ENCODE assay signal across 22 cellular contexts in the genomic region with DNA sequence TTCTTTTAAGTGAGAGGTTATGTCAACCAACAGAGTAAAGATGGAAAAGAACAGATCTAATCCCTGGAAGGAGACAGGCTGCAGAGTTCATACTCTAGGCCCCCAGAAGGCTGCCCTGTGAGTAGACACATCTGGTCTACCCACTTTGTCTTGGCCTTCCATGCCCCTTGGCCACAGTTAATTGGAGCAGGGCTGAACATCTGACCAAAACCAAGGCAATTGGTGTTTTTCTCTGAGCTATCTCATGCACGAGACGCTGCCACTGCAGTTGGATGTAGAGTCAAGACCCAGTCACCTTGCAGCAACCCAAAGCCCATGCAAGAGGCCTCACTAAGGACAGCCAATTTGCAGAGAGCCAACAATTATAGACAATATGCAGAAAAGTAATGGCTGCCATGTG. TPM values are rescaled to one million over a fixed set of nuclear protein-coding genes. Genes with fewer than 3 reads are reported as not detected.
DNase-seq lines count a peak whose midpoint lies in the region; ATAC-seq and TF ChIP-seq lines count a peak whose summit lies in the region.
"Had no signal": no experiment of that assay in that cellular context is flagged by ENCODE, and none has a peak within 500 bp of the region (broad histone marks: within the 10 kb centered on the region; RNA-seq: fewer than 3 reads in every experiment).

No MANE protein-coding gene starts in this region.

- H3K79me1 ChIP-seq in mesenchymal stem cell (replicated peaks; ENCODE audit: low read length, poor library complexity, severe bottlenecking): no peaks in the 10 kb centered on the region

- peak overlapping the region; percentile 13 to 72 for H3K18ac ChIP-seq in mesenchymal stem cell (ENCODE audit: low read depth in 1 of 2, low read length in 2 of 2)

- H3K9me2 ChIP-seq in GM23248 (ENCODE audit: insufficient read depth): no peaks in the 10 kb centered on the region

- peak overlapping the region; percentile 96 for H3K27ac ChIP-seq in GM23248
- H3K27ac ChIP-seq in ascending aorta: peak overlapping the region; percentile 15 to 38
- H3K27ac ChIP-seq in mesenchymal stem cell (ENCODE audit: low read length, poor library complexity, severe bottlenecking): peak overlapping the region; percentile 28
- peak overlapping the region; percentile 3 for H3K27ac ChIP-seq in suprapubic skin
- H3K27ac ChIP-seq in CD4-positive, alpha-beta T cell (ENCODE audit: low read depth, low read length): no peak overlapping the region
- H3K27ac ChIP-seq: BLaER1 treated with 17β-estradiol and CSF1 and Interleukin-3, amounts not matched to agents 10 nM and 100 nM had no signal

- ATAC-seq in CD4-positive, alpha-beta T cell (ENCODE audit: poor library complexity): no peak
- ATAC-seq in HG03045 (IDR thresholded peaks at IDR 0.05; ENCODE audit: unreplicated experiment): no peak
- ATAC-seq: activated CD8-positive, alpha-beta memory T cell treated with anti-CD3 and anti-CD28 coated beads, Interleukin-2, amount 10 ng/mL, durations not matched to agents 7 days and 5 days; HepG2; stimulated activated naive CD8-positive, alpha-beta T cell treated with anti-CD3 and anti-CD28 coated beads, Interleukin-15, Interleukin-2, amounts not matched to agents 100 U/mL and 50 U/mL, for 24 hours had no signal

- peak overlapping the region in 1 of 2 experiments; percentile 6 for H3K14ac ChIP-seq in mesenchymal stem cell (ENCODE audit: low read length in 2 of 2)

- no peaks in the 10 kb centered on the region for H3K27me3 Mint-ChIP-seq in CD4-positive, alpha-beta T cell
- H3K27me3 Mint-ChIP-seq: activated CD4-positive, alpha-beta T cell treated with anti-CD3 and anti-CD28 coated beads, Interleukin-2, amount 10 ng/mL, durations not matched to agents 7 days and 5 days; activated CD8-positive, alpha-beta memory T cell treated with anti-CD3 and anti-CD28 coated beads, Interleukin-2, amount 10 ng/mL, durations not matched to agents 7 days and 5 days had no signal

- CTCF ChIA-PET in CD4-positive, alpha-beta T cell (lab: Charles Lee): interaction anchor here (1.0 to 1.4 kb wide), 2 partner anchors 10 to 97 kb away, joined by 3 to 4 read pairs; no protein-coding TSS in a partner anchor

- H3K27ac Mint-ChIP-seq in CD4-positive, alpha-beta T cell: no peak overlapping the region
- H3K27ac Mint-ChIP-seq: activated CD4-positive, alpha-beta T cell treated with anti-CD3 and anti-CD28 coated beads, Interleukin-2, amount 10 ng/mL, durations not matched to agents 7 days and 5 days; activated CD8-positive, alpha-beta memory T cell treated with anti-CD3 and anti-CD28 coated beads, Interleukin-2, amount 10 ng/mL, durations not matched to agents 7 days and 5 days had no signal

- H3K4ac ChIP-seq in mesenchymal stem cell (ENCODE audit: low read depth in 1 of 2, low read length in 2 of 2): peak overlapping the region in 1 of 2 experiments; percentile 86

- no peaks in the 10 kb centered on the region for H3K36me3 Mint-ChIP-seq in CD4-positive, alpha-beta T cell (ENCODE audit: low read depth)
- H3K36me3 Mint-ChIP-seq: activated CD8-positive, alpha-beta memory T cell treated with anti-CD3 and anti-CD28 coated beads, Interleukin-2, amount 10 ng/mL, durations not matched to agents 7 days and 5 days had no signal

- H2BK12ac ChIP-seq in mesenchymal stem cell (ENCODE audit: low read length in 2 of 2): peak overlapping the region; percentile 34 to 59

- no peak overlapping the region for H3K4me2 ChIP-seq in GM23248 (ENCODE audit: unreplicated experiment)
- no peak overlapping the region for H3K4me2 ChIP-seq in mesenchymal stem cell (ENCODE audit: low read length, poor library complexity, severe bottlenecking)

- no peaks in the 10 kb centered on the region for H3K4me1 Mint-ChIP-seq in CD4-positive, alpha-beta T cell (ENCODE audit: low read depth)
- H3K4me1 Mint-ChIP-seq: activated CD4-positive, alpha-beta T cell treated with anti-CD3 and anti-CD28 coated beads, Interleukin-2, amount 10 ng/mL, durations not matched to agents 7 days and 5 days; activated CD8-positive, alpha-beta memory T cell treated with anti-CD3 and anti-CD28 coated beads, Interleukin-2, amount 10 ng/mL, durations not matched to agents 7 days and 5 days had no signal

- H3K23ac ChIP-seq in mesenchymal stem cell (ENCODE audit: low read length in 2 of 2): no peak overlapping the region

- H3K4me3 ChIP-seq in GM23248: no peak overlapping the region
- H3K4me3 ChIP-seq in ascending aorta: no peak overlapping the region
- H3K4me3 ChIP-seq in mesenchymal stem cell (ENCODE audit: insufficient read depth in 1 of 2, low read depth in 1 of 2, low read length in 2 of 2): no peak overlapping the region
- H3K4me3 ChIP-seq in suprapubic skin: no peak overlapping the region
- H3K4me3 ChIP-seq: BLaER1 treated with 17β-estradiol and CSF1 and Interleukin-3, amounts not matched to agents 10 nM and 100 nM; tibial artery had no signal

- H3K4me1 ChIP-seq in GM23248 (ENCODE audit: insufficient read depth) (peaks cover 76% of the 10 kb centered on the region), ascending aorta (peaks cover 15 to 63% of the 10 kb centered on the region in 2 donors), mesenchymal stem cell (ENCODE audit: control insufficient read depth, insufficient read depth, low read depth, low read length) (peaks cover 21% of the 10 kb centered on the region), suprapubic skin (peaks cover 77% of the 10 kb centered on the region)

- WGBS in GM23248 (ENCODE audit: low coverage in 1 of 2, low lambda C conversion rate in 2 of 2, missing lambda C conversion rate in 2 of 2), 2 experiments: 100% methylated on average over 2 of the region's 2 CpGs
- WGBS in mesenchymal stem cell: 94% methylated on average over 2 of the region's 2 CpGs
- 100% methylated on average over 2 of the region's 2 CpGs for WGBS in suprapubic skin

- no peaks in the 10 kb centered on the region for H3K9me3 Mint-ChIP-seq in CD4-positive, alpha-beta T cell

- DNase-seq in GM23248 (no peak), ascending aorta (ENCODE audit: low spot score in 2 of 2) (no peak), mesenchymal stem cell (no peak), suprapubic skin (ENCODE audit: low spot score in 2 of 2) (no peak), NOMO-1 (lab: John Stamatoyannopoulos, UW; ENCODE audit: unreplicated experiment in 2 of 2) (no peak), DMS 273 (lab: John Stamatoyannopoulos, UW; ENCODE audit: unreplicated experiment) (no peak)
- DNase-seq in CD4-positive, alpha-beta T cell: no peak
- DNase-seq: activated CD4-positive, alpha-beta T cell treated with anti-CD3 and anti-CD28 coated beads, Interleukin-2, amount 10 ng/mL, durations not matched to agents 7 days and 5 days; activated CD8-positive, alpha-beta memory T cell treated with anti-CD3 and anti-CD28 coated beads, Interleukin-2, amount 10 ng/mL, durations not matched to agents 7 days and 5 days; activated naive CD4-positive, alpha-beta T cell treated with anti-CD3 and anti-CD28 coated beads, Interleukin-2, amount 50 U/mL, for 16 hours; H7; NCI-H1092; NCI-H187 treated with DMSO at 0.1 percent for 48 hours; NCI-H226; NCI-H748 treated with DMSO at 0.1 percent for 48 hours; SHP77 treated with DMSO at 0.1 percent for 48 hours; stimulated activated naive CD8-positive, alpha-beta T cell treated with anti-CD3 and anti-CD28 coated beads, Interleukin-15, Interleukin-2, amounts not matched to agents 100 U/mL and 50 U/mL, for 24 hours; T1000; tibial artery had no signal

- peak overlapping the region; percentile 55 for H2AK5ac ChIP-seq in mesenchymal stem cell (ENCODE audit: low read length, severe bottlenecking)

- no peak for TF ChIP-seq CTCF in ascending aorta (IDR thresholded peaks at IDR 0.05)
- no peak for TF ChIP-seq CTCF in suprapubic skin (IDR thresholded peaks at IDR 0.05)
- TF ChIP-seq CTCF in CD4-positive, alpha-beta T cell (IDR thresholded peaks at IDR 0.05): no peak

- H2AFZ ChIP-seq in GM23248 (no peak overlapping the region), mesenchymal stem cell (ENCODE audit: low read depth, low read length) (no peak overlapping the region)

- no peak overlapping the region for H3K4me3 Mint-ChIP-seq in CD4-positive, alpha-beta T cell
- H3K4me3 Mint-ChIP-seq: activated CD4-positive, alpha-beta T cell treated with anti-CD3 and anti-CD28 coated beads, Interleukin-2, amount 10 ng/mL, durations not matched to agents 7 days and 5 days; activated CD8-positive, alpha-beta memory T cell treated with anti-CD3 and anti-CD28 coated beads, Interleukin-2, amount 10 ng/mL, durations not matched to agents 7 days and 5 days had no signal

- no peak overlapping the region for H2BK15ac ChIP-seq in mesenchymal stem cell (ENCODE audit: low read depth, poor library complexity, severe bottlenecking)

- no peak overlapping the region for H4K91ac ChIP-seq in mesenchymal stem cell (ENCODE audit: low read length)

- POLR2A ChIA-PET in CD4-positive, alpha-beta T cell (lab: Charles Lee): no interaction called here

- no peak overlapping the region for H2BK5ac ChIP-seq in mesenchymal stem cell (ENCODE audit: low read depth, low read length, poor library complexity, severe bottlenecking)

- H2BK120ac ChIP-seq in mesenchymal stem cell (ENCODE audit: low read depth, low read length): no peak overlapping the region

- TF ChIP-seq EP300 in suprapubic skin (IDR thresholded peaks at IDR 0.05): no peak

- intact Hi-C loops in ascending aorta (cut with DNase I): no loop called here
- intact Hi-C loops in CD4-positive, alpha-beta T cell (cut with DNase I, micrococcal nuclease): no loop called here

- H3K27me3 ChIP-seq in GM23248 (replicated peaks; ENCODE audit: insufficient read depth) (no peaks in the 10 kb centered on the region), ascending aorta (no peaks in the 10 kb centered on the region), mesenchymal stem cell (ENCODE audit: control insufficient read depth in 1 of 2, insufficient read depth in 1 of 2, low read length in 2 of 2) (no peaks in the 10 kb centered on the region), suprapubic skin (no peaks in the 10 kb centered on the region)
- H3K27me3 ChIP-seq in CD4-positive, alpha-beta T cell (ENCODE audit: control insufficient read depth, insufficient read depth, low read length): no peaks in the 10 kb centered on the region
- H3K27me3 ChIP-seq: BLaER1 treated with 17β-estradiol and CSF1 and Interleukin-3, amounts not matched to agents 10 nM and 100 nM; tibial artery had no signal

- no peak for TF ChIP-seq POLR2A in suprapubic skin (IDR thresholded peaks at IDR 0.05)

- H3K9ac ChIP-seq in GM23248 (no peak overlapping the region), mesenchymal stem cell (ENCODE audit: low read length) (peak overlapping the region; percentile 34)
- H3K9ac ChIP-seq: BLaER1 treated with 17β-estradiol and CSF1 and Interleukin-3, amounts not matched to agents 10 nM and 100 nM had no signal

- H4K20me1 ChIP-seq in GM23248 (ENCODE audit: insufficient read depth): no peaks in the 10 kb centered on the region

- H3K79me2 ChIP-seq in GM23248 (ENCODE audit: insufficient read depth): peaks cover 90% of the 10 kb centered on the region

- peaks cover 15% of the 10 kb centered on the region for H3K36me3 ChIP-seq in GM23248 (ENCODE audit: low read depth)
- H3K36me3 ChIP-seq in ascending aorta: peaks cover 6 to 14% of the 10 kb centered on the region in 2 donors
- peaks cover 16 to 47% of the 10 kb centered on the region in 2 experiments for H3K36me3 ChIP-seq in mesenchymal stem cell (ENCODE audit: control insufficient read depth in 1 of 2, insufficient read depth in 2 of 2, low read depth in 1 of 2, low read length in 2 of 2)
- H3K36me3 ChIP-seq in suprapubic skin: peaks cover under 1% of the 10 kb centered on the region
- H3K36me3 ChIP-seq: BLaER1 treated with 17β-estradiol and CSF1 and Interleukin-3, amounts not matched to agents 10 nM and 100 nM; tibial artery had no signal

- in situ Hi-C loops in GM23248 (cut with MboI): no loop called here

- no peaks in the 10 kb centered on the region for H3K9me3 ChIP-seq in GM23248 (ENCODE audit: low read depth)
- H3K9me3 ChIP-seq in ascending aorta: no peaks in the 10 kb centered on the region
- no peaks in the 10 kb centered on the region for H3K9me3 ChIP-seq in mesenchymal stem cell (ENCODE audit: control insufficient read depth, low read length)
- H3K9me3 ChIP-seq in suprapubic skin: no peaks in the 10 kb centered on the region
- no peaks in the 10 kb centered on the region for H3K9me3 ChIP-seq in CD4-positive, alpha-beta T cell (ENCODE audit: control insufficient read depth, low read length)
- H3K9me3 ChIP-seq: BLaER1 treated with 17β-estradiol and CSF1 and Interleukin-3, amounts not matched to agents 10 nM and 100 nM; tibial artery had no signal

- peak overlapping the region; percentile 56 for H4K8ac ChIP-seq in mesenchymal stem cell (ENCODE audit: low read length)

- H3F3A ChIP-seq in GM23248 (ENCODE audit: insufficient read depth): peaks cover 85% of the 10 kb centered on the region

RNA-seq across cellular contexts. Expression of a gene that starts 9.0 kb away (rescaled TPM):
- total RNA-seq in GM23248 (2014; rRNA removed; shearing (Covaris generic)): 256 and 261 TPM in 2 replicates
- polyA plus RNA-seq in GM23248 (2016; fragmentation: Nextera tagmentation; extraction: Ambion mirVana): 93.0 and 101 TPM in 2 replicates
- total RNA-seq in ascending aorta (68.2 TPM), suprapubic skin (100 to 1,000 TPM in 3 of 4 donors, 10 to 100 TPM in 1; 77.8 to 174 (median 116) TPM)
- polyA plus RNA-seq in mesenchymal stem cell (2013, experiment 1 of 2): 151 TPM
- 144 TPM for polyA plus RNA-seq in mesenchymal stem cell (2013, experiment 2 of 2)
- total RNA-seq in CD4-positive, alpha-beta T cell: under 1 TPM; 0.14 to 0.27 TPM

RNA-seq across cellular contexts. Expression of a gene that starts 23.3 kb away (rescaled TPM):
- 21.5 and 32.4 TPM in 2 replicates for total RNA-seq in GM23248 (2014; rRNA removed; shearing (Covaris generic))
- polyA plus RNA-seq in GM23248 (2016; fragmentation: Nextera tagmentation; extraction: Ambion mirVana): 14.9 and 16.8 TPM in 2 replicates
- total RNA-seq in ascending aorta (not detected), suprapubic skin (1 to 10 TPM; 1.4 to 4.3 (median 2.8) TPM)
- polyA plus RNA-seq in mesenchymal stem cell (2013, experiment 1 of 2): 8.3 TPM
- polyA plus RNA-seq in mesenchymal stem cell (2013, experiment 2 of 2): 8.3 TPM
- under 1 TPM; 0.16 to 0.17 TPM for total RNA-seq in CD4-positive, alpha-beta T cell

Comparison
In these comparisons a context has a peak if more than half of its experiments do, and no peak if none do; other contexts are left out.
1. RNA of a gene that starts 9.0 kb away (total RNA-seq): 256 to 261 TPM in GM23248, 77.8 to 174 TPM in suprapubic skin and 68.2 TPM in ascending aorta (single experiment); 0.14 to 0.27 TPM in CD4-positive, alpha-beta T cell; every median in the first group is over 10 times any median in the second.